Comparison of ENCODE assay signal across 16 cellular contexts in the genomic region with DNA sequence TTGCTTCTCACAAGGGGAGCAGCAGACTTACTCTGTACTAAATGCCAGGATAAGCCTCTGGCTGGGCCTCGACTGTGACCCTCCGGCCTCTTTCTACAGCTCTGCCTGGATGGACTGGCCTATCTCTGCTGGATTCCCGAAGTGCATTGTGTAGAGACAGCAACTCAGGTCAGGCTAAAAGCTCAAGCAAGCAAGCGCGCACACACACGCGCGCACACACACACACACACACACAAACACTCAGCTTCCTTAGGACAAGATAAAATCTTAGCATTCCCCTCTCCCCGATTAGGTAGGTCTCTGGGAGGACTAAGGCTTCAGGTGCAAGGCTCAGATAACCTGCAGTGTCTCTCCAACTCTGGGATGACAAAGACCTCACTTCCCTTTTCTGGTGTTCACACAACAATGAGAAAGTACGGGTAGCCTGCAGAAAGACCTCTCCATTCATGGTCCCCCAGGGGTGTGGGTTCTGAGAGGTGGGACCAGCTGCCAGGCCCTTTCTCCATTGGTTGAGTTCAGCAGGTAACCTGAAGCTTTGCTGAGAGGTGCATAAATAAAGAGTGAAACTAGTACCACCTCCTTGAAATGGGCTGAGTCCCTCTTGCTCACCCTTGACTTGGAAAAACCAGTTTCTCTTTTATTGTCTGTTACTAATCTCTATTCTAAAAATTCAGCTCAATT.
DNase-seq lines count a peak whose midpoint lies in the region; ATAC-seq, FAIRE-seq and TF ChIP-seq lines count a peak whose summit lies in the region.
"Had no signal": no experiment of that assay in that cellular context is flagged by ENCODE, and none has a peak within 500 bp of the region (broad histone marks: within the 10 kb centered on the region; RNA-seq: fewer than 3 reads in every experiment).

No MANE protein-coding gene starts in this region.

- H3K4me3 ChIP-seq in GM12878 (no peak overlapping the region), iPS-20b (ENCODE audit: low read length) (peak overlapping the region; percentile 51), thymus (ENCODE audit: low read length) (no peak overlapping the region)
- H3K4me3 ChIP-seq: GM23248 had no signal

- H3K27me3 Mint-ChIP-seq in stimulated activated memory B cell treated with anti-CD40 and anti-IgM and Interleukin-4, amounts not matched to agents 10 μg/mL and 1 μg/mL and 100 μg/mL, for 72 hours, result peaks cover 30% of the 10 kb centered on the region

- POLR2A ChIA-PET in GM12878 (lab: Charles Lee), result interaction anchor here (0.7 to 1.0 kb wide), 2 partner anchors 23 to 29 kb away, joined by 3 read pairs; no protein-coding TSS in a partner anchor

- H3K9ac ChIP-seq in GM12878 (ENCODE audit: control insufficient read depth, insufficient read depth, low read length) (no peak overlapping the region), iPS-20b (ENCODE audit: low read depth, low read length) (peak overlapping the region; percentile 49; the same call in 1 of the 2 replicates)
- H3K9ac ChIP-seq: GM23248 had no signal

- intact Hi-C loops in GM12878 (cut with micrococcal nuclease; ENCODE audit: unreplicated experiment), result no loop called here

- peak; percentile 25; the same call in 2 of the 3 replicates for ATAC-seq in GM12878
- no peak for ATAC-seq in HG03354 (IDR thresholded peaks at IDR 0.05; ENCODE audit: poor library complexity, severe bottlenecking, unreplicated experiment)
- no peak for ATAC-seq in stimulated activated memory B cell treated with anti-CD40 and anti-IgM and Interleukin-4, amounts not matched to agents 10 μg/mL and 1 μg/mL and 100 μg/mL, for 72 hours

- no peak for TF ChIP-seq CTCF in GM12878 (IDR thresholded peaks at IDR 0.05 in 2 of 3, conservative IDR thresholded peaks at IDR 0.05 in 1 of 3; ENCODE audit: control insufficient read depth in 2 of 3, extremely low read depth in 1 of 3, insufficient read depth in 1 of 3, low read depth in 3 of 3, low read length in 3 of 3)
- no peak for TF ChIP-seq CTCF in GM20000 (IDR thresholded peaks at IDR 0.05; ENCODE audit: extremely low read depth, missing control alignments)

- SMC1A ChIA-PET in GM12878 (lab: Charles Lee; ENCODE audit: uncharacterized antibody, unreplicated experiment), result no interaction called here

- H3K79me2 ChIP-seq in GM12878 (ENCODE audit: control insufficient read depth, insufficient read depth, low read length), result no peaks in the 10 kb centered on the region

- WGBS in GM12878 (ENCODE audit: insufficient coverage, insufficient replicate concordance, low lambda C conversion rate, missing lambda C conversion rate), result 45% methylated on average over 10 of the region's 10 CpGs
- 72% methylated on average over 10 of the region's 10 CpGs for WGBS in thymus

- DNase-seq in NCI-H146 (lab: John Stamatoyannopoulos, UW) (peak; percentile 9), NCI-H146 treated with DMSO at 0.1 percent for 48 hours (lab: John Stamatoyannopoulos, UW; ENCODE audit: unreplicated experiment) (no peak), GM12878 (ENCODE audit: low read depth, low spot score) (no peak), GM20000 (ENCODE audit: low spot score) (no peak)
- DNase-seq: 8988T; activated naive CD4-positive, alpha-beta T cell; GM23248; NCI-H526; SHP77 treated with DMSO at 0.1 percent for 48 hours had no signal

- H3K4me3 Mint-ChIP-seq in stimulated activated memory B cell treated with anti-CD40 and anti-IgM and Interleukin-4, amounts not matched to agents 10 μg/mL and 1 μg/mL and 100 μg/mL, for 72 hours, result no peak overlapping the region

- H3K36me3 ChIP-seq in GM12878 (ENCODE audit: control insufficient read depth in 2 of 2, insufficient read depth in 2 of 2, low read length in 1 of 2) (no peaks in the 10 kb centered on the region), iPS-20b (ENCODE audit: insufficient read depth, low read depth, low read length) (peaks cover 16% of the 10 kb centered on the region; the same call in 1 of the 2 replicates), thymus (ENCODE audit: control insufficient read depth, insufficient read depth) (no peaks in the 10 kb centered on the region)

- FAIRE-seq in GM12878 (lab: Jason Lieb, UNC), result no peak
- FAIRE-seq: G401.6 had no signal

- H3K4me1 ChIP-seq in GM12878 (ENCODE audit: control insufficient read depth, insufficient read depth, low read length), result no peaks in the 10 kb centered on the region
- H3K4me1 ChIP-seq in iPS-20b (ENCODE audit: insufficient read depth, low read length), result peaks cover 22% of the 10 kb centered on the region
- no peaks in the 10 kb centered on the region for H3K4me1 ChIP-seq in thymus (ENCODE audit: control insufficient read depth, insufficient read depth, low read length)

- TF ChIP-seq EP300 in GM12878 (IDR thresholded peaks at IDR 0.05; ENCODE audit: borderline replicate concordance in 1 of 2, control insufficient read depth in 1 of 2, low read depth in 2 of 2, low read length in 2 of 2), result no peak

- H3K4me1 Mint-ChIP-seq in stimulated activated memory B cell treated with anti-CD40 and anti-IgM and Interleukin-4, amounts not matched to agents 10 μg/mL and 1 μg/mL and 100 μg/mL, for 72 hours, result no peaks in the 10 kb centered on the region

- BruUV-seq in GM12878 (replicated peaks; lab: Mats Ljungman, UMichigan), result no TSS peak

- H4K20me1 ChIP-seq in GM12878 (ENCODE audit: control insufficient read depth, insufficient read depth), result no peaks in the 10 kb centered on the region

- TF ChIP-seq POLR2A in GM12878 (IDR thresholded peaks at IDR 0.05; ENCODE audit: low read depth, low read length), result no peak

- TF ChIP-seq RAD21 in GM12878 (IDR thresholded peaks at IDR 0.05; ENCODE audit: insufficient read depth, low read depth, low read length), result no peak

- H3K27ac ChIP-seq in GM12878 (ENCODE audit: control insufficient read depth, insufficient read depth) (no peak overlapping the region), iPS-20b (ENCODE audit: low read length) (no peak overlapping the region), thymus (ENCODE audit: low read depth) (peak overlapping the region; percentile 53)
- H3K27ac ChIP-seq: GM23248, HL-60 had no signal

- in situ Hi-C loops in GM12878 (cut with MboI), result no loop called here

- peaks cover 2% of the 10 kb centered on the region in 2 experiments; a peak in 3 of 4 replicates for H3K27me3 ChIP-seq in GM12878 (replicated peaks in 1 of 2; ENCODE audit: control insufficient read depth in 2 of 2, insufficient read depth in 2 of 2, low read length in 1 of 2)
- H3K27me3 ChIP-seq in iPS-20b (ENCODE audit: insufficient read depth, low read length), result no peaks in the 10 kb centered on the region
- H3K27me3 ChIP-seq in thymus (ENCODE audit: control insufficient read depth, insufficient read depth), result no peaks in the 10 kb centered on the region

- no peak overlapping the region for H3K4me2 ChIP-seq in GM12878 (ENCODE audit: control insufficient read depth, insufficient read depth)

- no peak overlapping the region for H2AFZ ChIP-seq in GM12878 (ENCODE audit: control insufficient read depth, low read depth, low read length)
- H2AFZ ChIP-seq: GM23248 had no signal

- CTCF ChIA-PET in GM12878 (lab: Yijun Ruan, JAX), result interaction anchor here (0.6 kb wide), 1 partner anchor 551 kb away, joined by 3 read pairs; no protein-coding TSS in a partner anchor

- no peak overlapping the region for H3K27ac Mint-ChIP-seq in stimulated activated memory B cell treated with anti-CD40 and anti-IgM and Interleukin-4, amounts not matched to agents 10 μg/mL and 1 μg/mL and 100 μg/mL, for 72 hours

- no peaks in the 10 kb centered on the region for H3K9me3 Mint-ChIP-seq in stimulated activated memory B cell treated with anti-CD40 and anti-IgM and Interleukin-4, amounts not matched to agents 10 μg/mL and 1 μg/mL and 100 μg/mL, for 72 hours

- no peaks in the 10 kb centered on the region for H3K36me3 Mint-ChIP-seq in stimulated activated memory B cell treated with anti-CD40 and anti-IgM and Interleukin-4, amounts not matched to agents 10 μg/mL and 1 μg/mL and 100 μg/mL, for 72 hours
- H3K36me3 Mint-ChIP-seq: brain had no signal

- H3K9me3 ChIP-seq in GM12878 (replicated peaks; ENCODE audit: control insufficient read depth, insufficient read depth, low read length) (no peaks in the 10 kb centered on the region; the same call in 2 of the 3 replicates), iPS-20b (ENCODE audit: insufficient read depth, low read depth, low read length) (no peaks in the 10 kb centered on the region), thymus (ENCODE audit: control insufficient read depth) (no peaks in the 10 kb centered on the region)

- RAD21 ChIA-PET in GM12878 (lab: Charles Lee; ENCODE audit: unreplicated experiment), result no interaction called here

TF ChIP-seq in GM12878, 131 proteins besides CTCF, POLR2A, EP300 and RAD21:
- TF ChIP-seq SPI1 (IDR thresholded peaks at IDR 0.05; ENCODE audit: borderline replicate concordance, insufficient read depth, low read depth, low read length) (peak; percentile 57; the same call in 1 of the 2 replicates), BMI1 (IDR thresholded peaks at IDR 0.05; ENCODE audit: borderline replicate concordance) (no peak)
